In genomic region chr13:47094734-47095434, GRCh38 we compare ENCODE assay signal across 12 cellular contexts.
A peak's percentile ranks its signal among the peaks of the same experiment; 100 is the strongest.
DNase-seq lines count a peak whose midpoint lies in the region; ATAC-seq and TF ChIP-seq lines count a peak whose summit lies in the region.
"Had no signal": no experiment of that assay in that cellular context is flagged by ENCODE, and none has a peak within 500 bp of the region (broad histone marks: within the 10 kb centered on the region; RNA-seq: fewer than 3 reads in every experiment).

No MANE protein-coding gene starts in this region.

- H3K4me3 Mint-ChIP-seq in effector memory CD8-positive, alpha-beta T cell: no peak overlapping the region
- H3K4me3 Mint-ChIP-seq: activated T-cell treated with anti-CD3 and anti-CD28 coated beads, Interleukin-2, amount 50 U/mL, for 4 hours; brain had no signal

- no peaks in the 10 kb centered on the region for H3K36me3 Mint-ChIP-seq in effector memory CD8-positive, alpha-beta T cell (ENCODE audit: insufficient read depth)
- H3K36me3 Mint-ChIP-seq: brain had no signal

- H3K27ac Mint-ChIP-seq in effector memory CD8-positive, alpha-beta T cell: no peak overlapping the region
- H3K27ac Mint-ChIP-seq: brain had no signal

- ATAC-seq in GM18505 (IDR thresholded peaks at IDR 0.05; ENCODE audit: unreplicated experiment) (peak; percentile 90), GM19463 (IDR thresholded peaks at IDR 0.05; ENCODE audit: unreplicated experiment) (peak; percentile 96), HG02840 (IDR thresholded peaks at IDR 0.05; ENCODE audit: low FRiP score, unreplicated experiment) (peak; percentile 92), HG03460 (IDR thresholded peaks at IDR 0.05; ENCODE audit: unreplicated experiment) (peak; percentile 97), left lobe of liver (no peak)
- ATAC-seq in effector memory CD8-positive, alpha-beta T cell (replicated peaks): no peak
- ATAC-seq: activated T-cell treated with anti-CD3 and anti-CD28 coated beads, Interleukin-2, amount 50 U/mL, for 4 hours had no signal

- TF ChIP-seq POLR2A in GM18505 (IDR thresholded peaks at IDR 0.05; ENCODE audit: borderline replicate concordance, extremely low read depth, insufficient read depth, insufficient read length): no peak

- H3K4me1 Mint-ChIP-seq in effector memory CD8-positive, alpha-beta T cell (ENCODE audit: low read depth in 2 of 2): no peaks in the 10 kb centered on the region
- H3K4me1 Mint-ChIP-seq: brain had no signal

- peaks cover 4 to 5% of the 10 kb centered on the region in 2 donors for H3K27me3 Mint-ChIP-seq in effector memory CD8-positive, alpha-beta T cell

- H3K9me3 Mint-ChIP-seq in effector memory CD8-positive, alpha-beta T cell: no peaks in the 10 kb centered on the region
- H3K9me3 Mint-ChIP-seq: activated T-cell treated with anti-CD3 and anti-CD28 coated beads, Interleukin-2, amount 50 U/mL, for 4 hours had no signal

- DNase-seq in DMS114 treated with DMSO at 0.1 percent for 48 hours (lab: John Stamatoyannopoulos, UW; ENCODE audit: unreplicated experiment) (no peak), left lobe of liver (ENCODE audit: low spot score) (no peak), NCI-H146 treated with DMSO at 0.1 percent for 48 hours (lab: John Stamatoyannopoulos, UW; ENCODE audit: unreplicated experiment) (no peak)
- no peak for DNase-seq in effector memory CD8-positive, alpha-beta T cell
- DNase-seq: activated T-cell treated with anti-CD3 and anti-CD28 coated beads, Interleukin-2, amount 50 U/mL, for 4 hours; AML-193; uterus had no signal

Comparison
In these comparisons a context has a peak if more than half of its experiments do, and no peak if none do; other contexts are left out.
1. ATAC-seq: peak in GM18505 (single experiment), GM19463 (single experiment), HG02840 (single experiment) and HG03460 (single experiment); none in effector memory CD8-positive, alpha-beta T cell (single experiment) and left lobe of liver (single experiment).